In genomic region chr19:3176715-3177501, GRCh38 we compare ENCODE assay signal across 9 cellular contexts. TPM values are rescaled to one million over a fixed set of nuclear protein-coding genes. Genes with fewer than 3 reads are reported as not detected.
DNase-seq lines count a peak whose midpoint lies in the region; ATAC-seq, FAIRE-seq and TF ChIP-seq lines count a peak whose summit lies in the region.
"Had no signal": no experiment of that assay in that cellular context is flagged by ENCODE, and none has a peak within 500 bp of the region (broad histone marks: within the 10 kb centered on the region; RNA-seq: fewer than 3 reads in every experiment).

No MANE protein-coding gene starts in this region.

- no peaks in the 10 kb centered on the region for H3K9me3 ChIP-seq in parathyroid adenoma (ENCODE audit: control insufficient read depth, low read length)
- H3K9me3 ChIP-seq: pancreas had no signal

- peak overlapping the region; percentile 53 for H3K4me2 ChIP-seq in parathyroid adenoma (ENCODE audit: low read length)

- no peak overlapping the region for H3K4me3 ChIP-seq in astrocyte of the spinal cord (ENCODE audit: low read depth, low read length)
- no peak overlapping the region for H3K4me3 ChIP-seq in parathyroid adenoma (ENCODE audit: low read depth, low read length)
- H3K4me3 ChIP-seq: pancreas had no signal

- no peak overlapping the region for H2AFZ ChIP-seq in parathyroid adenoma

- peaks cover 7% of the 10 kb centered on the region for H3K4me1 ChIP-seq in parathyroid adenoma
- H3K4me1 ChIP-seq: pancreas had no signal

- H3K27me3 ChIP-seq in parathyroid adenoma (ENCODE audit: control insufficient read depth, insufficient read depth, low read length), result no peaks in the 10 kb centered on the region
- H3K27me3 ChIP-seq: pancreas had no signal

- H3K79me2 ChIP-seq in parathyroid adenoma, result no peaks in the 10 kb centered on the region

- no peaks in the 10 kb centered on the region for H3K36me3 ChIP-seq in parathyroid adenoma (ENCODE audit: control insufficient read depth, insufficient read depth, low read length)
- H3K36me3 ChIP-seq: pancreas had no signal

- TF ChIP-seq CTCF in astrocyte of the spinal cord (IDR thresholded peaks at IDR 0.05; ENCODE audit: low read depth, low read length) (no peak), parathyroid adenoma (IDR thresholded peaks at IDR 0.05) (no peak), WTC11 (IDR thresholded peaks at IDR 0.05) (no peak)

- CTCF ChIA-PET in WTC11 (lab: Charles Lee), result interaction anchor here (0.6 to 1.0 kb wide), 3 partner anchors 15 to 475 kb away, joined by 3 to 5 read pairs (median 3); no protein-coding TSS in a partner anchor

- peak overlapping the region; percentile 82 for H3K4me3 Mint-ChIP-seq in T-helper 1 cell treated with Interleukin-12 subunit alpha and Interleukin-12 subunit beta and Interleukin-4 antibody, amounts not matched to agents 30 μg/mL and 1 μg/mL, for 36 hours
- H3K4me3 Mint-ChIP-seq in WTC11, result no peak overlapping the region

- POLR2A ChIA-PET in WTC11 (lab: Charles Lee), result no interaction called here

- ATAC-seq in HG02884 (IDR thresholded peaks at IDR 0.05; ENCODE audit: unreplicated experiment) (no peak), HG03342 (IDR thresholded peaks at IDR 0.05; ENCODE audit: unreplicated experiment) (no peak), WTC11 (no peak; the same call in 1 of the 2 replicates)

- H3K27me3 Mint-ChIP-seq in T-helper 1 cell treated with Interleukin-12 subunit alpha and Interleukin-12 subunit beta and Interleukin-4 antibody, amounts not matched to agents 30 μg/mL and 1 μg/mL, for 36 hours (ENCODE audit: low read depth), result no peaks in the 10 kb centered on the region
- H3K27me3 Mint-ChIP-seq in WTC11 (ENCODE audit: low read depth), result no peaks in the 10 kb centered on the region

- H3K4me1 Mint-ChIP-seq in T-helper 1 cell treated with Interleukin-12 subunit alpha and Interleukin-12 subunit beta and Interleukin-4 antibody, amounts not matched to agents 30 μg/mL and 1 μg/mL, for 36 hours (ENCODE audit: low read depth), result peaks cover 16% of the 10 kb centered on the region
- no peaks in the 10 kb centered on the region for H3K4me1 Mint-ChIP-seq in WTC11

- no peak overlapping the region for H3K9ac ChIP-seq in parathyroid adenoma

- H3K27ac ChIP-seq in parathyroid adenoma, result no peak overlapping the region
- H3K27ac ChIP-seq: pancreas had no signal

- peaks cover 34% of the 10 kb centered on the region for H3K36me3 Mint-ChIP-seq in T-helper 1 cell treated with Interleukin-12 subunit alpha and Interleukin-12 subunit beta and Interleukin-4 antibody, amounts not matched to agents 30 μg/mL and 1 μg/mL, for 36 hours (ENCODE audit: low read depth)
- H3K36me3 Mint-ChIP-seq in WTC11, result no peaks in the 10 kb centered on the region

- H3K27ac Mint-ChIP-seq in T-helper 1 cell treated with Interleukin-12 subunit alpha and Interleukin-12 subunit beta and Interleukin-4 antibody, amounts not matched to agents 30 μg/mL and 1 μg/mL, for 36 hours, result peak overlapping the region; percentile 99
- no peak overlapping the region for H3K27ac Mint-ChIP-seq in WTC11

- no peaks in the 10 kb centered on the region for H3K9me3 Mint-ChIP-seq in T-helper 1 cell treated with Interleukin-12 subunit alpha and Interleukin-12 subunit beta and Interleukin-4 antibody, amounts not matched to agents 30 μg/mL and 1 μg/mL, for 36 hours
- no peaks in the 10 kb centered on the region for H3K9me3 Mint-ChIP-seq in WTC11

- DNase-seq in GM12891 (ENCODE audit: insufficient read length, low spot score), result no peak
- DNase-seq in astrocyte of the spinal cord (ENCODE audit: low read depth, low spot score), result peak; percentile 43
- DNase-seq in COLO668 (lab: John Stamatoyannopoulos, UW; ENCODE audit: unreplicated experiment), result no peak
- no peak for DNase-seq in WTC11 (ENCODE audit: low spot score)

- in situ Hi-C loops in astrocyte of the spinal cord (cut with HindIII; ENCODE audit: low sequenced_read_pairs), result no loop called here

- TF ChIP-seq POLR2A in GM12891 (IDR thresholded peaks at IDR 0.05; ENCODE audit: low read depth, low read length), result no peak

- peak; percentile 61 for FAIRE-seq in GM12891 (lab: Jason Lieb, UNC)
- FAIRE-seq: pancreas had no signal

TF ChIP-seq in GM12891, 5 proteins besides CTCF, POLR2A, EP300 and RAD21:
- TF ChIP-seq POU2F2 (IDR thresholded peaks at IDR 0.05; ENCODE audit: low read depth, low read length), result no peak
- no peak for TF ChIP-seq POLR2AphosphoS5 (IDR thresholded peaks at IDR 0.05; ENCODE audit: low read depth, low read length)

TF ChIP-seq in WTC11, 78 proteins besides CTCF, POLR2A, EP300 and RAD21:
- TF ChIP-seq ZBTB43 (CRISPR knock-in tag; IDR thresholded peaks at IDR 0.05), result no peak
- TF ChIP-seq ZSCAN18 (CRISPR knock-in tag; IDR thresholded peaks at IDR 0.05), result no peak

RNA-seq across cellular contexts. Expression of gene S1PR4, which starts 1.7 kb away (rescaled TPM):
- polyA plus RNA-seq in GM12891 (2012; ENCODE audit: low read depth, missing spikeins), result 10.8 TPM
- 0.27 to 0.37 TPM (median 0.28 TPM) in 3 replicates for total RNA-seq in WTC11 (2021)

RNA-seq across cellular contexts. Expression of gene NCLN, which starts 8.8 kb away (rescaled TPM):
- 29.7 TPM for polyA plus RNA-seq in GM12891 (2012; ENCODE audit: low read depth, missing spikeins)
- total RNA-seq in WTC11 (2021), result 99.9 to 113 TPM (median 105 TPM) in 3 replicates

RNA-seq across cellular contexts. Expression of gene GNA15, which starts 41.1 kb away (rescaled TPM):
- polyA plus RNA-seq in GM12891 (2012; ENCODE audit: low read depth, missing spikeins), result 15.9 TPM
- total RNA-seq in WTC11 (2021), result 0.22 to 0.44 TPM (median 0.37 TPM) in 3 replicates

RNA-seq across cellular contexts. Expression of gene CELF5, which starts 47.6 kb away (rescaled TPM):
- 0.03 TPM for polyA plus RNA-seq in GM12891 (2012; ENCODE audit: low read depth, missing spikeins)
- total RNA-seq in WTC11 (2021), result 7.7 to 10.6 TPM (median 9.0 TPM) in 3 replicates
